In genomic region chr6:113786168-113786567, GRCh38 we compare ENCODE assay signal across 1 cellular context.
TF ChIP-seq lines count a peak whose summit lies in the region.

No MANE protein-coding gene starts in this region.

TF ChIP-seq in SK-N-SH treated with all-trans-retinoic acid at 6 μM for 48 hours, 23 proteins besides CTCF, POLR2A, EP300 and RAD21 (continued from another document):
- no peak for TF ChIP-seq BACH2 (CRISPR knock-in tag; IDR thresholded peaks at IDR 0.05; ENCODE audit: borderline replicate concordance)
TF ChIP-seq in SK-N-SH treated with all-trans-retinoic acid at 6 μM for 48 hours: peak in this region for 0.
